2 cellular contexts compared by ENCODE assay signal in the genomic region with DNA sequence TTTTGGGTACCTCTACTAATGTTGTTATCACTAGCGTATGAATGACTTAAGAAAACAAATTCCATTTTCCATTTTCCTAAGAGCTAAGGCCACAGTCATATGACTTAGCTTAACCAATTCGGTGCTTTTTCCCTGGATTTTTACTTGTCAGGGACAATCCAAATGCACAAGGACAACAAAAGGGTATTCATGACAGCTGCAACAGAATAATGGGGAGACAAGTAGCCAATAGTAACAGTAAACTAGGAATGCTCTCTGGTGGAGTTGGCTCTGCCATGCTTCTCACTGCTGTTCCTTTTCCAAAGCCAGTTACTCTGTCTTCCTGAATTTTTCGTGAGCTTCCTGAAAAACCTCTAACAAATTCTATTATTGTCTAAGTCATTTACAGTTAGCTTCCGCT.
TF ChIP-seq lines count a peak whose summit lies in the region.

No MANE protein-coding gene starts in this region.

TF ChIP-seq in GM23338, 12 proteins besides CTCF, POLR2A, EP300 and RAD21:
- TF ChIP-seq EZH2phosphoT487 (IDR thresholded peaks at IDR 0.05; ENCODE audit: unreplicated experiment), result no peak
- TF ChIP-seq ZNF331 (CRISPR knock-in tag; IDR thresholded peaks at IDR 0.05; ENCODE audit: low read depth), result no peak

TF ChIP-seq in H1, 55 proteins besides CTCF, POLR2A, EP300 and RAD21:
- no peak for TF ChIP-seq POLR2AphosphoS5 (IDR thresholded peaks at IDR 0.05; ENCODE audit: low read depth, low read length)
- TF ChIP-seq ASH2L (IDR thresholded peaks at IDR 0.05; ENCODE audit: low read length), result no peak
- no peak for TF ChIP-seq SIRT6 (IDR thresholded peaks at IDR 0.05; ENCODE audit: low read length)
- TF ChIP-seq JUND (IDR thresholded peaks at IDR 0.05; ENCODE audit: low read length), result no peak
- no peak for TF ChIP-seq CTBP2 (IDR thresholded peaks at IDR 0.05; ENCODE audit: borderline replicate concordance, insufficient read depth, insufficient read length, low read length)
- TF ChIP-seq SP1 (IDR thresholded peaks at IDR 0.05; ENCODE audit: low read depth, low read length), result no peak
- TF ChIP-seq RNF2 (IDR thresholded peaks at IDR 0.05; ENCODE audit: borderline replicate concordance, low read depth, low read length, missing control alignments, poor library complexity, severe bottlenecking), result no peak
- no peak for TF ChIP-seq FOSL1 (IDR thresholded peaks at IDR 0.05; ENCODE audit: insufficient read depth, low read depth, low read length)
- no peak for TF ChIP-seq TAF7 (optimal IDR thresholded peaks at IDR 0.05; ENCODE audit: borderline replicate concordance, low read depth, low read length)
- TF ChIP-seq EZH2 (IDR thresholded peaks at IDR 0.05; ENCODE audit: low read depth, low read length, severe bottlenecking), result no peak
- TF ChIP-seq TAF1 (IDR thresholded peaks at IDR 0.05; ENCODE audit: low read depth, low read length), result no peak
